Comparison of ENCODE assay signal across 8 cellular contexts in genomic region chr15:84955089-84955848, GRCh38. TPM values are rescaled to one million over a fixed set of nuclear protein-coding genes. Genes with fewer than 3 reads are reported as not detected.
DNase-seq lines count a peak whose midpoint lies in the region; ATAC-seq and TF ChIP-seq lines count a peak whose summit lies in the region.

No MANE protein-coding gene starts in this region.

- ATAC-seq in GM19395 (IDR thresholded peaks at IDR 0.05; ENCODE audit: unreplicated experiment), result peak; percentile 53
- ATAC-seq in naive thymus-derived CD8-positive, alpha-beta T cell, result peak in 1 of 2 donors; percentile 77
- ATAC-seq in HG02973 (IDR thresholded peaks at IDR 0.05; ENCODE audit: unreplicated experiment), result no peak

- DNase-seq in AG09319 (ENCODE audit: extremely low read depth, low read depth), result peak; percentile 49
- DNase-seq in NCI-H69 (lab: John Stamatoyannopoulos, UW), result peak; percentile 63
- peak; percentile 12 for DNase-seq in activated T-cell treated with anti-CD3 and anti-CD28 coated beads for 24 hours (ENCODE audit: low read depth)
- DNase-seq in esophagus muscularis mucosa (ENCODE audit: extremely low spot score), result no peak
- DNase-seq in naive thymus-derived CD8-positive, alpha-beta T cell, result peak in 9 of 10 donors; percentile 5 to 69 (median 25)
- peak; percentile 75 to 88 for DNase-seq in suprapubic skin (ENCODE audit: low spot score in 2 of 2)

- H3K4me3 Mint-ChIP-seq in naive thymus-derived CD8-positive, alpha-beta T cell, result no peak overlapping the region

- H3K4me1 ChIP-seq in esophagus muscularis mucosa (peaks cover 0 to 9% (median 9%) of the 10 kb centered on the region in 4 donors), suprapubic skin (peaks cover 8% of the 10 kb centered on the region)

- no peaks in the 10 kb centered on the region for H3K36me3 Mint-ChIP-seq in naive thymus-derived CD8-positive, alpha-beta T cell

- no peak overlapping the region for H3K27ac Mint-ChIP-seq in naive thymus-derived CD8-positive, alpha-beta T cell

- TF ChIP-seq POLR2A in esophagus muscularis mucosa (IDR thresholded peaks at IDR 0.05; ENCODE audit: low read depth) (no peak), suprapubic skin (IDR thresholded peaks at IDR 0.05) (no peak)

- H3K27me3 ChIP-seq in esophagus muscularis mucosa (no peaks in the 10 kb centered on the region), suprapubic skin (no peaks in the 10 kb centered on the region)

- TF ChIP-seq CTCF in AG09319 (IDR thresholded peaks at IDR 0.05; ENCODE audit: low read depth, low read length), result peak; percentile 95
- TF ChIP-seq CTCF in esophagus muscularis mucosa (IDR thresholded peaks at IDR 0.05), result peak; percentile 90 to 94 (median 92)
- peak; percentile 51 to 82 for TF ChIP-seq CTCF in suprapubic skin (IDR thresholded peaks at IDR 0.05)

- H3K4me3 ChIP-seq in esophagus muscularis mucosa, result peak overlapping the region; percentile 33 to 50 (median 36)
- H3K4me3 ChIP-seq in suprapubic skin, result peak overlapping the region; percentile 29

- POLR2A ChIA-PET in naive thymus-derived CD8-positive, alpha-beta T cell (lab: Charles Lee), result no interaction called here

- H3K9me3 ChIP-seq in esophagus muscularis mucosa (no peaks in the 10 kb centered on the region), suprapubic skin (no peaks in the 10 kb centered on the region)

- H3K36me3 ChIP-seq in esophagus muscularis mucosa, result no peaks in the 10 kb centered on the region
- H3K36me3 ChIP-seq in suprapubic skin, result no peaks in the 10 kb centered on the region

- H3K27me3 Mint-ChIP-seq in naive thymus-derived CD8-positive, alpha-beta T cell, result peaks cover 7 to 34% (median 15%) of the 10 kb centered on the region in 5 donors

- TF ChIP-seq EP300 in esophagus muscularis mucosa (IDR thresholded peaks at IDR 0.05) (no peak), suprapubic skin (IDR thresholded peaks at IDR 0.05) (no peak)

- no peaks in the 10 kb centered on the region for H3K9me3 Mint-ChIP-seq in naive thymus-derived CD8-positive, alpha-beta T cell

- intact Hi-C loops in esophagus muscularis mucosa (cut with DNase I), result loop anchor here (1.0 kb wide), 1 partner anchor 89 kb away; no protein-coding TSS in a partner anchor

- 30% methylated on average over 12 of the region's 15 CpGs for WGBS in esophagus muscularis mucosa
- 21% methylated on average over 13 of the region's 15 CpGs for WGBS in suprapubic skin

- peaks cover 9 to 17% (median 9%) of the 10 kb centered on the region in 4 donors for H3K4me1 Mint-ChIP-seq in naive thymus-derived CD8-positive, alpha-beta T cell

- H3K27ac ChIP-seq in esophagus muscularis mucosa (replicated peaks in 1 of 4) (no peak overlapping the region), suprapubic skin (no peak overlapping the region)

RNA-seq across cellular contexts. Expression of gene PDE8A, which starts 26.4 kb away (rescaled TPM):
- total RNA-seq in esophagus muscularis mucosa (10 to 100 TPM; 31.6 to 36.1 (median 32.5) TPM), suprapubic skin (10 to 100 TPM; 15.3 to 48.5 (median 19.0) TPM)
- 10 to 100 TPM; 24.7 to 32.3 TPM for total RNA-seq in naive thymus-derived CD8-positive, alpha-beta T cell
- 1 to 10 TPM in 1 of 3 donors, under 1 TPM in 2; 0.90 to 3.0 (median 0.93) TPM for polyA plus RNA-seq in naive thymus-derived CD8-positive, alpha-beta T cell
